Comparison of ENCODE assay signal across 19 cellular contexts in genomic region chr9:111959960-111960359, GRCh38.
DNase-seq lines count a peak whose midpoint lies in the region; ATAC-seq, FAIRE-seq and TF ChIP-seq lines count a peak whose summit lies in the region.
"Had no signal": no experiment of that assay in that cellular context is flagged by ENCODE, and none has a peak within 500 bp of the region (broad histone marks: within the 10 kb centered on the region; RNA-seq: fewer than 3 reads in every experiment).

No MANE protein-coding gene starts in this region.

- H3K23ac ChIP-seq in trophoblast cell (ENCODE audit: low read length) = no peak overlapping the region

- H3K36me3 ChIP-seq in trophoblast cell (ENCODE audit: control insufficient read depth in 1 of 2, insufficient read depth in 2 of 2, low read length in 2 of 2) = no peaks in the 10 kb centered on the region
- H3K36me3 ChIP-seq: esophagus muscularis mucosa had no signal

- H3K4me2 ChIP-seq in trophoblast cell (ENCODE audit: low read length) = no peak overlapping the region

- intact Hi-C loops in Calu3 (cut with micrococcal nuclease; ENCODE audit: unreplicated experiment) (loop anchor here (2.0 to 5.0 kb wide), 2 partner anchors 58 to 61 kb away; no protein-coding TSS in a partner anchor), Right ventricle myocardium inferior (cut with DNase I) (no loop called here)

- peak overlapping the region; percentile 15 for H3K4me3 Mint-ChIP-seq in Calu3 (ENCODE audit: low read depth, unreplicated experiment)
- no peak overlapping the region for H3K4me3 Mint-ChIP-seq in activated T-cell treated with anti-CD3 and anti-CD28 coated beads, Interleukin-2, amount 50 U/mL, for 24 hours
- H3K4me3 Mint-ChIP-seq: stimulated activated naive B cell treated with anti-CD40 and anti-IgM and Interleukin-4, amounts not matched to agents 10 μg/mL and 1 μg/mL and 100 μg/mL, for 72 hours; T-helper 17 cell had no signal

- H3K4me1 Mint-ChIP-seq in Calu3 (ENCODE audit: low read depth, unreplicated experiment) = peaks cover 77% of the 10 kb centered on the region
- H3K4me1 Mint-ChIP-seq in activated T-cell treated with anti-CD3 and anti-CD28 coated beads, Interleukin-2, amount 50 U/mL, for 24 hours (ENCODE audit: low read depth) = peaks cover 28% of the 10 kb centered on the region

- peaks cover 11% of the 10 kb centered on the region for H3K36me3 Mint-ChIP-seq in Calu3 (ENCODE audit: insufficient read depth, unreplicated experiment)
- no peaks in the 10 kb centered on the region for H3K36me3 Mint-ChIP-seq in activated T-cell treated with anti-CD3 and anti-CD28 coated beads, Interleukin-2, amount 50 U/mL, for 24 hours (ENCODE audit: low read depth)

- H3K9me3 ChIP-seq in trophoblast cell (ENCODE audit: insufficient read depth, low read depth, low read length) = no peaks in the 10 kb centered on the region
- H3K9me3 ChIP-seq: esophagus muscularis mucosa had no signal

- DNase-seq in Calu3 (no peak), RCC 7860 (ENCODE audit: low spot score) (peak; percentile 98), epithelial cell of prostate (ENCODE audit: low read depth, low spot score) (peak; percentile 76), trophoblast cell (peak; percentile 84 to 86), Right ventricle myocardium inferior (ENCODE audit: missing footprints) (no peak), mucosa of gallbladder (ENCODE audit: low spot score) (no peak), DMS53 treated with DMSO at 0.1 percent for 48 hours (lab: John Stamatoyannopoulos, UW; ENCODE audit: unreplicated experiment) (no peak)
- DNase-seq in activated T-cell treated with anti-CD3 and anti-CD28 coated beads, Interleukin-2, amount 50 U/mL, for 24 hours = no peak
- DNase-seq: activated CD4-positive, alpha-beta T cell treated with anti-CD3 and anti-CD28 coated beads, Interleukin-2, amount 50 U/mL, for 48 hours; activated gamma-delta T cell treated with Interleukin-2 at 50 U/mL for 16 hours; caudate nucleus; GDM1; NCI-H1092; NCI-H446 treated with DMSO at 0.1 percent for 48 hours; posterior cingulate gyrus; stimulated activated CD4-positive, alpha-beta T cell treated with anti-CD3 and anti-CD28 coated beads, Interleukin-4, amount 100 ng/mL, for 24 hours; stimulated activated naive B cell treated with anti-CD40 and anti-IgM and Interleukin-4, amounts not matched to agents 10 μg/mL and 1 μg/mL and 100 μg/mL, for 72 hours; T-helper 17 cell had no signal

- BruUV-seq in Calu3 (replicated peaks; lab: Mats Ljungman, UMichigan) = TSS peak; percentile 72

- no peak overlapping the region for H3K14ac ChIP-seq in trophoblast cell (ENCODE audit: low read length)

- H3K27ac ChIP-seq in epithelial cell of prostate (peak overlapping the region; percentile 97), trophoblast cell (ENCODE audit: low read depth, low read length) (no peak overlapping the region)
- H3K27ac ChIP-seq: esophagus muscularis mucosa had no signal

- peak overlapping the region; percentile 83 for H3K27ac Mint-ChIP-seq in Calu3 (ENCODE audit: unreplicated experiment)
- H3K27ac Mint-ChIP-seq in activated T-cell treated with anti-CD3 and anti-CD28 coated beads, Interleukin-2, amount 50 U/mL, for 24 hours = no peak overlapping the region
- H3K27ac Mint-ChIP-seq: stimulated activated naive B cell treated with anti-CD40 and anti-IgM and Interleukin-4, amounts not matched to agents 10 μg/mL and 1 μg/mL and 100 μg/mL, for 72 hours; T-helper 17 cell had no signal

- no peak overlapping the region for H2AK5ac ChIP-seq in trophoblast cell (ENCODE audit: low read length)

- no peak overlapping the region for H3K4ac ChIP-seq in trophoblast cell (ENCODE audit: low read depth, low read length)

- WGBS in trophoblast cell (ENCODE audit: extremely low coverage, insufficient coverage, insufficient read length) = no CpG with 5 or more reads among the region's 5 CpGs

- no peak overlapping the region for H3K4me3 ChIP-seq in trophoblast cell (ENCODE audit: low read depth, low read length)
- H3K4me3 ChIP-seq: esophagus muscularis mucosa had no signal

- H2BK5ac ChIP-seq in trophoblast cell (ENCODE audit: low read depth, low read length, poor library complexity) = no peak overlapping the region

- no peak overlapping the region for H3K9ac ChIP-seq in trophoblast cell (ENCODE audit: low read length)

- no peak for ATAC-seq in Right ventricle myocardium inferior
- ATAC-seq: stimulated activated naive B cell treated with anti-CD40 and anti-IgM and Interleukin-4, amounts not matched to agents 10 μg/mL and 1 μg/mL and 100 μg/mL, for 72 hours; T-helper 17 cell had no signal

- H2BK12ac ChIP-seq in trophoblast cell (ENCODE audit: low read length) = no peak overlapping the region

- no peak for TF ChIP-seq CTCF in Calu3 (IDR thresholded peaks at IDR 0.05; ENCODE audit: unreplicated experiment)

- no peak overlapping the region for H4K91ac ChIP-seq in trophoblast cell (ENCODE audit: low read depth, low read length)

- H4K12ac ChIP-seq in trophoblast cell (ENCODE audit: low read depth, low read length) = no peak overlapping the region

- H3K9me3 Mint-ChIP-seq in Calu3 (ENCODE audit: low read depth, unreplicated experiment) = no peaks in the 10 kb centered on the region
- H3K9me3 Mint-ChIP-seq in activated T-cell treated with anti-CD3 and anti-CD28 coated beads, Interleukin-2, amount 50 U/mL, for 24 hours = no peaks in the 10 kb centered on the region

- no peaks in the 10 kb centered on the region for H3K27me3 Mint-ChIP-seq in Calu3 (ENCODE audit: unreplicated experiment)
- no peaks in the 10 kb centered on the region for H3K27me3 Mint-ChIP-seq in activated T-cell treated with anti-CD3 and anti-CD28 coated beads, Interleukin-2, amount 50 U/mL, for 24 hours
- H3K27me3 Mint-ChIP-seq: stimulated activated naive B cell treated with anti-CD40 and anti-IgM and Interleukin-4, amounts not matched to agents 10 μg/mL and 1 μg/mL and 100 μg/mL, for 72 hours; T-helper 17 cell had no signal

- no peak overlapping the region for H3K18ac ChIP-seq in trophoblast cell (ENCODE audit: low read length)

- no peak for FAIRE-seq in RCC 7860 (lab: Jason Lieb, UNC)

- no peak overlapping the region for H2AFZ ChIP-seq in trophoblast cell (ENCODE audit: insufficient read depth, low read length, poor library complexity)

- no peaks in the 10 kb centered on the region for H3K79me1 ChIP-seq in trophoblast cell (ENCODE audit: low read length)

- H3K27me3 ChIP-seq in trophoblast cell (ENCODE audit: insufficient read depth, low read length) = no peaks in the 10 kb centered on the region
- H3K27me3 ChIP-seq: esophagus muscularis mucosa had no signal

- CTCF ChIA-PET in Calu3 (lab: Charles Lee) = interaction anchor here (0.7 to 1.3 kb wide), 4 partner anchors 35 to 882 kb away, joined by 3 to 5 read pairs (median 4); no protein-coding TSS in a partner anchor

- peaks cover 0 to 7% of the 10 kb centered on the region in 2 experiments for H3K4me1 ChIP-seq in trophoblast cell (ENCODE audit: control insufficient read depth in 1 of 2, insufficient read depth in 2 of 2, low read length in 2 of 2)

- H2BK120ac ChIP-seq in trophoblast cell (ENCODE audit: insufficient read depth, low read length, poor library complexity) = no peak overlapping the region

- no peaks in the 10 kb centered on the region for H3K79me2 ChIP-seq in trophoblast cell (ENCODE audit: control insufficient read depth, insufficient read depth, low read length, poor library complexity)

- H4K8ac ChIP-seq in trophoblast cell (ENCODE audit: low read depth, low read length) = no peak overlapping the region

Comparison
In these comparisons a context has a peak if more than half of its experiments do, and no peak if none do; other contexts are left out.
1. DNase-seq: peak in RCC 7860 (single experiment), epithelial cell of prostate (single experiment) and trophoblast cell (2 of 2); none in Calu3 (single experiment), Right ventricle myocardium inferior (single experiment), mucosa of gallbladder (single experiment), DMS53 treated with DMSO at 0.1 percent for 48 hours (single experiment) and activated T-cell treated with anti-CD3 and anti-CD28 coated beads, Interleukin-2, amount 50 U/mL, for 24 hours (single experiment).